In the genomic region with DNA sequence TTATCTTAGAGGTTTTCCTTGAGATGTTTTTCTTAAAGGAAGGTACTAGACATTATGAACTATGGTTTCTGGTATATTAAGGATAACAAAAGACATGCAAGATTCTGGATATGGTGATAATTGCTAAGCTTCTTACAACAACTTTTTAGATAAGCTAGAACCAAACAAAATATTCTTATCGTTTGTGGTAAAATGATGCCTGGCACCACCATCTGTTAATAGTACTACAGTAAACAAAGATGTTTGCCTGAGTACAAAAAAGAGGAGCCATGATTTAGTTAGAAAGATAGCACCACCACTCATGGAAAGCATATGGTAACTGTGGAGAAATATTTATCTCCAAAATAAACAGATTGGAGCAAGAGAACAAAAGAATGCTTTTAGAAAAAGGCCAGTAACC, we compare ENCODE assay signal across 29 cellular contexts.
"Had no signal": no experiment of that assay in that cellular context is flagged by ENCODE, and none has a peak within 500 bp of the region (broad histone marks: within the 10 kb centered on the region; RNA-seq: fewer than 3 reads in every experiment).

No MANE protein-coding gene starts in this region.

- H3K4me3 ChIP-seq: colonic mucosa, gastroesophageal sphincter, pancreas, prostate gland, sigmoid colon, smooth muscle cell, vagina had no signal

- DNase-seq: activated CD4-positive, alpha-beta T cell treated with anti-CD3 and anti-CD28 coated beads for 48 hours; activated CD4-positive, alpha-beta T cell treated with anti-CD3 and anti-CD28 coated beads, Interleukin-2, amount 50 U/mL, for 48 hours; activated CD8-positive, alpha-beta memory T cell treated with anti-CD3 and anti-CD28 coated beads, Interleukin-2, amount 50 U/mL, for 4 hours; activated gamma-delta T cell; activated naive CD4-positive, alpha-beta T cell treated with anti-CD3 and anti-CD28 coated beads, Interleukin-2, amount 10 ng/mL, durations not matched to agents 7 days and 5 days; activated naive CD8-positive, alpha-beta T cell treated with anti-CD3 and anti-CD28 coated beads, Interleukin-2, amount 10 ng/mL, durations not matched to agents 7 days and 5 days; activated T-cell treated with anti-CD3 and anti-CD28 coated beads, Interleukin-2, amount 50 U/mL, for 1 hour; amygdala; colonic mucosa; effector CD8-positive, alpha-beta T cell; hippocampal formation; immature natural killer cell; midbrain; naive thymus-derived CD4-positive, alpha-beta T cell; nucleus accumbens; pancreas; sigmoid colon; stimulated activated CD4-positive, alpha-beta T cell treated with anti-CD3 and anti-CD28 coated beads, Interleukin-1b, Interleukin-23, amount 100 ng/mL, for 48 hours; stimulated activated CD4-positive, alpha-beta T cell treated with anti-CD3 and anti-CD28 coated beads, Interleukin-4, amount 100 ng/mL, for 4 hours; stimulated activated CD8-positive, alpha-beta memory T cell treated with anti-CD3 and anti-CD28 coated beads, Interleukin-4, amount 100 ng/mL, for 48 hours; stimulated activated naive CD8-positive, alpha-beta T cell treated with anti-CD3 and anti-CD28 coated beads, Interleukin-15, amount 100 ng/mL, for 72 hours; substantia nigra; WERI-Rb-1 had no signal

- FAIRE-seq: bronchial epithelial cell, pancreas, TTC549 had no signal
